ENCODE assay signal across 7 cellular contexts in the genomic region with DNA sequence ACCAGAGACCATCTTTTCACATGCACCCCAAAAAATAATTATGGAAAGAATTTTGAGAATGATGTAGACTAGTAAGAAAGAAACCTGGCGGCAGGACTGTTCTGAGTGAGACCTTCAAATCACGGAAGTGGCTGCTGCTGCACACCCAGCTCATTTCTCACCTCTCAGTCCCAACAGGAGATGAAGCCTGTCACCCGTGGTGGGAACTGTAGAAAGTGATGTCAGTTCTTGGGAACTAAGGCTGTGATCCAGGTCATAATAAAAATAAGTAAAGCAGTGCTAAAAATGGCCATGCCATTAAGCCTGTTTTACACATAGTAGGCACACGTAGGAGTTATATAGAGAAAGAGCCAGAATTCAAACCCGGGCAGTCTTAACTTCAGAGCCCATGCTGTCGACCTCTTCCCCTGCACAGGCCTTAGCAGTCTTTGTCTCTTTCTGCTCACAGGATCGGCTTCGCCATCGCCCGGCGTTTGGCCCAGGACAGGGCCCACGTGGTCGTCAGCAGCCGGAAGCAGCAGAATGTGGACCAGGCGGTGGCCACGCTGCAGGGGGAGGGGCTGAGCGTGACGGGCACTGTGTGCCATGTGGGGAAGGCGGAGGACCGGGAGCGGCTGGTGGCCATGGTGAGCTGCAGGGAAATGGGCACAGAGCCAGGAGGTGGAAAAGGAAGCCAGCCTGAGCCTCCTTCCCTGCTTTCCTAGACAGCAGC. TPM values are rescaled to one million over a fixed set of nuclear protein-coding genes. Genes with fewer than 3 reads are reported as not detected.
DNase-seq lines count a peak whose midpoint lies in the region; ATAC-seq, FAIRE-seq and TF ChIP-seq lines count a peak whose summit lies in the region.
"Not testable (repeated sequence)": the region's sequence is repeated elsewhere in the genome, so short reads cannot be mapped to it uniquely, and the experiment has no call there.

No MANE protein-coding gene starts in this region.

- not testable (repeated sequence) for H3K4me3 ChIP-seq in body of pancreas; keratinocyte (ENCODE audit: control insufficient read depth in 2 of 3, extremely low read depth in 1 of 3, insufficient read depth in 2 of 3, low read depth in 1 of 3, low read length in 3 of 3)

- H3K27ac Mint-ChIP-seq in progenitor cell of endocrine pancreas, result peak overlapping the region; percentile 43

- H3K27me3 ChIP-seq in body of pancreas; keratinocyte (ENCODE audit: control insufficient read depth, extremely low read depth, insufficient read depth, low read length): not testable (repeated sequence)

- peak; percentile 57 for ATAC-seq in HG02610 (IDR thresholded peaks at IDR 0.05; ENCODE audit: unreplicated experiment)
- ATAC-seq in body of pancreas, result peak; percentile 39

- H3K9me1 ChIP-seq in keratinocyte (ENCODE audit: control insufficient read depth, extremely low read depth, insufficient read depth, low read length), result not testable (repeated sequence)

- not testable (repeated sequence) for H2AFZ ChIP-seq in keratinocyte (ENCODE audit: control insufficient read depth, low read length)

- not testable (repeated sequence) for H3K9me3 Mint-ChIP-seq in progenitor cell of endocrine pancreas (ENCODE audit: low read depth)

- H3K4me1 ChIP-seq in body of pancreas, result not testable (repeated sequence)
- peaks cover 31% of the 10 kb centered on the region for H3K4me1 ChIP-seq in keratinocyte (ENCODE audit: control insufficient read depth, extremely low read depth, insufficient read depth, low read length)

- WGBS in body of pancreas, 2 donors, result 74 to 83% methylated on average over 7 to 18 of the region's 21 CpGs

- not testable (repeated sequence) for H3K9ac ChIP-seq in keratinocyte (ENCODE audit: control insufficient read depth, extremely low read depth, insufficient read depth, low read length)

- not testable (repeated sequence) for TF ChIP-seq CTCF in body of pancreas (IDR thresholded peaks at IDR 0.05); keratinocyte (optimal IDR thresholded peaks at IDR 0.05 in 1 of 3, IDR thresholded peaks at IDR 0.05 in 1 of 3, conservative IDR thresholded peaks at IDR 0.05 in 1 of 3; ENCODE audit: extremely low read depth in 1 of 3, insufficient read depth in 2 of 3, low read length in 3 of 3); progenitor cell of endocrine pancreas (IDR thresholded peaks at IDR 0.05; ENCODE audit: unreplicated experiment)

- H3K36me3 ChIP-seq in body of pancreas (replicated peaks in 1 of 2; ENCODE audit: insufficient read depth in 1 of 2, low read depth in 2 of 2); keratinocyte (ENCODE audit: control insufficient read depth in 2 of 2, extremely low read depth in 1 of 2, insufficient read depth in 2 of 2, low read length in 2 of 2): not testable (repeated sequence)

- H3K27ac ChIP-seq in body of pancreas, result peak overlapping the region in 1 of 4 donors; percentile 77
- not testable (repeated sequence) for H3K27ac ChIP-seq in keratinocyte (ENCODE audit: control insufficient read depth, insufficient read depth, low read length)

- intact Hi-C loops in body of pancreas (cut with DNase I), result not testable (repeated sequence)

- TF ChIP-seq POLR2A in body of pancreas (IDR thresholded peaks at IDR 0.05), result not testable (repeated sequence)

- H3K4me1 Mint-ChIP-seq in progenitor cell of endocrine pancreas (ENCODE audit: low read depth), result not testable (repeated sequence)

- not testable (repeated sequence) for H3K79me2 ChIP-seq in keratinocyte (ENCODE audit: control insufficient read depth, insufficient read depth, low read length)

- in situ Hi-C loops in G401 (cut with HindIII; ENCODE audit: low sequenced_read_pairs), result not testable (repeated sequence)

- H3K4me3 Mint-ChIP-seq in progenitor cell of endocrine pancreas (ENCODE audit: low read depth), result not testable (repeated sequence)

- peak overlapping the region; percentile 85 for H3K4me2 ChIP-seq in keratinocyte (ENCODE audit: control insufficient read depth, extremely low read depth, insufficient read depth, low read depth, low read length)

- DNase-seq in G401 (ENCODE audit: low spot score) (peak; percentile 65), NCI-H2171 (lab: John Stamatoyannopoulos, UW) (peak; percentile 52), body of pancreas (peak; percentile 29 to 88 (median 63))
- DNase-seq in activated CD4-positive, alpha-beta T cell treated with anti-CD3 and anti-CD28 coated beads for 48 hours, result peak; percentile 35
- not testable (repeated sequence) for DNase-seq in keratinocyte (ENCODE audit: low read depth, low spot score); progenitor cell of endocrine pancreas (ENCODE audit: low spot score, unreplicated experiment)

- not testable (repeated sequence) for H3K36me3 Mint-ChIP-seq in progenitor cell of endocrine pancreas (ENCODE audit: insufficient read depth)

- not testable (repeated sequence) for H4K20me1 ChIP-seq in keratinocyte (ENCODE audit: control insufficient read depth, extremely low read depth, insufficient read depth, low read length)

- H3K9me3 ChIP-seq in body of pancreas; keratinocyte (ENCODE audit: control insufficient read depth, low read depth, low read length): not testable (repeated sequence)

- dilution Hi-C loops in keratinocyte (cut with MboI; ENCODE audit: extremely low pct_ligation_motif_present, low sequenced_read_pairs), result not testable (repeated sequence)

- not testable (repeated sequence) for FAIRE-seq in keratinocyte (lab: Jason Lieb, UNC)

- not testable (repeated sequence) for H3K27me3 Mint-ChIP-seq in progenitor cell of endocrine pancreas

RNA-seq across cellular contexts. Expression of a gene that starts 1.2 kb away (rescaled TPM):
- total RNA-seq in G401 (2014; rRNA removed; shearing (Covaris generic)), result 17.3 and 28.1 TPM in 2 replicates
- total RNA-seq in body of pancreas (10 to 100 TPM; 10.6 to 16.5 TPM), progenitor cell of endocrine pancreas (12.2 and 14.0 TPM in 2 replicates)
- 16.3 to 22.8 TPM (median 18.1 TPM) in 3 replicates for polyA plus RNA-seq in keratinocyte
- polyA plus RNA-seq in keratinocyte (2011; ENCODE audit: low read depth), result 33.9 TPM
- polyA plus RNA-seq in keratinocyte (2011; cell fraction: cytosol; rRNA removed), result 22.6 and 27.3 TPM in 2 replicates
- polyA plus RNA-seq in keratinocyte (2011; cell fraction: nucleus; rRNA removed), result 15.5 and 21.7 TPM in 2 replicates
- 23.2 and 29.3 TPM in 2 replicates for polyA plus RNA-seq in keratinocyte (2012; ENCODE audit: low replicate concordance)
- 13.3 to 25.3 TPM (median 15.5 TPM) in 3 replicates for polyA minus RNA-seq in keratinocyte
- 33.8 TPM for polyA minus RNA-seq in keratinocyte (2011; cell fraction: cytosol; rRNA and poly(A)+ RNA removed)
- polyA minus RNA-seq in keratinocyte (2011; cell fraction: nucleus; rRNA and poly(A)+ RNA removed), result 3.6 and 4.1 TPM in 2 replicates

RNA-seq across cellular contexts. Expression of a gene that starts 36.3 kb away (rescaled TPM):
- 46.2 and 62.7 TPM in 2 replicates for total RNA-seq in G401 (2014; rRNA removed; shearing (Covaris generic))
- total RNA-seq in body of pancreas (10 to 100 TPM; 18.4 to 45.5 TPM), progenitor cell of endocrine pancreas (17.1 and 19.6 TPM in 2 replicates)
- 21.2 to 28.3 TPM (median 22.8 TPM) in 3 replicates for polyA plus RNA-seq in keratinocyte
- polyA plus RNA-seq in keratinocyte (2011; ENCODE audit: low read depth), result 64.6 TPM
- polyA plus RNA-seq in keratinocyte (2011; cell fraction: cytosol; rRNA removed), result 21.7 and 34.0 TPM in 2 replicates
- 22.6 and 26.9 TPM in 2 replicates for polyA plus RNA-seq in keratinocyte (2011; cell fraction: nucleus; rRNA removed)
- 33.7 and 37.3 TPM in 2 replicates for polyA plus RNA-seq in keratinocyte (2012; ENCODE audit: low replicate concordance)
- 6.1 to 10.1 TPM (median 9.5 TPM) in 3 replicates for polyA minus RNA-seq in keratinocyte
- 17.8 TPM for polyA minus RNA-seq in keratinocyte (2011; cell fraction: cytosol; rRNA and poly(A)+ RNA removed)
- 4.7 and 5.0 TPM in 2 replicates for polyA minus RNA-seq in keratinocyte (2011; cell fraction: nucleus; rRNA and poly(A)+ RNA removed)
